1 cellular context compared by ENCODE assay signal in the genomic region with DNA sequence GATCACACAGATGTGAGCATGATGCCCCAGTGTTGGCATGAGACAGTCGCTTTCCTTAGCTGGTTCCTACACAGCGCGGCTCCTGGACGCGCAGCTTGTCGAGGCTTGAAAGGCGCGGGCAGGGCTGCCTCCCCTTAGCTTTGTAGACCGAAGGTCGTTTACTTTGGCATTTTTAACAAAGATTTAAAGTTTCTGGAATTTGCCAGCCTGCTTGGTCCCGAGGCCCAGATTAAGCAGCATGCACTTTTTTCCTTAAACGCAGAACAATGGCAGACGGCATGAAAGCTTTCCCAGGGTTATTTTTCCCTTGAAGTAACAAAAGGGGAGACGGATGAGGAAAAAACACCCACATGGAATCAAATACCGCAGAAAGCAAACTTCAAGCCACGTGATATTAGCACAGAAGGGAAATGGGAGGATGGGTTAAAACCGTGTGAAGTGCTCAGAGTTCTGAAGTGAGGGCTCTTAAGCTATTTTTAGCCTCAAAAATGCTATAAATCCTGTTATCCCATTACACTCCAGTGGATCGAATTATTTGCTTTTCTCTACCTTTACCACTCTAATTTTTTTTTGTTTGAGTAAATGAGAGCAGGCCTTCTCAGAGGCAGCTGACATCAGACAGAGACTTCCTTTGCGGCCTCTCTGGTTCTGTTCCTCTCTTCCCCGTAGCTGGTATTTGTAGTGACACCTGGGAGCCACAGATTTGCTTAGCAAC.
TF ChIP-seq lines count a peak whose summit lies in the region.

No MANE protein-coding gene starts in this region.

TF ChIP-seq in HepG2, 621 proteins besides CTCF, POLR2A, EP300 and RAD21 (continued from another document):
- TF ChIP-seq, protein P1, sequence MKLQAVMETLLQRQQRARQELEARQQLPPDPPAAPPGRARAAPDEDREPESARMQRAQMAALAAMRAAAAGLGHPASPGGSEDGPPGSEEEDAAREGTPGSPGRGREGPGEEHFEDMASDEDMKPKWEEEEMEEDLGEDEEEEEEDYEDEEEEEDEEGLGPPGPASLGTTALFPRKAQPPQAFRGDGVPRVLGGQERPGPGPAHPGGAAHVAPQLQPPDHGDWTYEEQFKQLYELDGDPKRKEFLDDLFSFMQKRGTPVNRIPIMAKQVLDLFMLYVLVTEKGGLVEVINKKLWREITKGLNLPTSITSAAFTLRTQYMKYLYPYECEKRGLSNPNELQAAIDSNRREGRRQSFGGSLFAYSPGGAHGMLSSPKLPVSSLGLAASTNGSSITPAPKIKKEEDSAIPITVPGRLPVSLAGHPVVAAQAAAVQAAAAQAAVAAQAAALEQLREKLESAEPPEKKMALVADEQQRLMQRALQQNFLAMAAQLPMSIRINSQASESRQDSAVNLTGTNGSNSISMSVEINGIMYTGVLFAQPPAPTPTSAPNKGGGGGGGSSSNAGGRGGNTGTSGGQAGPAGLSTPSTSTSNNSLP (IDR thresholded peaks at IDR 0.05; ENCODE audit: low read depth, low read length): peak; percentile 10; the same call in 1 of the 2 replicates
- TF ChIP-seq HNRNPK (IDR thresholded peaks at IDR 0.05; ENCODE audit: low read depth, low read length, poor library complexity, severe bottlenecking): no peak
- TF ChIP-seq ZNF652 (CRISPR knock-in tag; IDR thresholded peaks at IDR 0.05; ENCODE audit: borderline replicate concordance, low read depth): peak; percentile 45; the same call in 1 of the 2 replicates
- no peak for TF ChIP-seq NFYB (CRISPR knock-in tag; IDR thresholded peaks at IDR 0.05)
- TF ChIP-seq SSRP1 (CRISPR knock-in tag; IDR thresholded peaks at IDR 0.05): no peak
- no peak for TF ChIP-seq ZNF772 (CRISPR knock-in tag; IDR thresholded peaks at IDR 0.05)
- no peak for TF ChIP-seq CENPX (CRISPR knock-in tag; IDR thresholded peaks at IDR 0.05)
- TF ChIP-seq, protein P2, sequence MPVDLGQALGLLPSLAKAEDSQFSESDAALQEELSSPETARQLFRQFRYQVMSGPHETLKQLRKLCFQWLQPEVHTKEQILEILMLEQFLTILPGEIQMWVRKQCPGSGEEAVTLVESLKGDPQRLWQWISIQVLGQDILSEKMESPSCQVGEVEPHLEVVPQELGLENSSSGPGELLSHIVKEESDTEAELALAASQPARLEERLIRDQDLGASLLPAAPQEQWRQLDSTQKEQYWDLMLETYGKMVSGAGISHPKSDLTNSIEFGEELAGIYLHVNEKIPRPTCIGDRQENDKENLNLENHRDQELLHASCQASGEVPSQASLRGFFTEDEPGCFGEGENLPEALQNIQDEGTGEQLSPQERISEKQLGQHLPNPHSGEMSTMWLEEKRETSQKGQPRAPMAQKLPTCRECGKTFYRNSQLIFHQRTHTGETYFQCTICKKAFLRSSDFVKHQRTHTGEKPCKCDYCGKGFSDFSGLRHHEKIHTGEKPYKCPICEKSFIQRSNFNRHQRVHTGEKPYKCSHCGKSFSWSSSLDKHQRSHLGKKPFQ (CRISPR knock-in tag; IDR thresholded peaks at IDR 0.05; ENCODE audit: insufficient replicate concordance): no peak
- TF ChIP-seq, protein P3, sequence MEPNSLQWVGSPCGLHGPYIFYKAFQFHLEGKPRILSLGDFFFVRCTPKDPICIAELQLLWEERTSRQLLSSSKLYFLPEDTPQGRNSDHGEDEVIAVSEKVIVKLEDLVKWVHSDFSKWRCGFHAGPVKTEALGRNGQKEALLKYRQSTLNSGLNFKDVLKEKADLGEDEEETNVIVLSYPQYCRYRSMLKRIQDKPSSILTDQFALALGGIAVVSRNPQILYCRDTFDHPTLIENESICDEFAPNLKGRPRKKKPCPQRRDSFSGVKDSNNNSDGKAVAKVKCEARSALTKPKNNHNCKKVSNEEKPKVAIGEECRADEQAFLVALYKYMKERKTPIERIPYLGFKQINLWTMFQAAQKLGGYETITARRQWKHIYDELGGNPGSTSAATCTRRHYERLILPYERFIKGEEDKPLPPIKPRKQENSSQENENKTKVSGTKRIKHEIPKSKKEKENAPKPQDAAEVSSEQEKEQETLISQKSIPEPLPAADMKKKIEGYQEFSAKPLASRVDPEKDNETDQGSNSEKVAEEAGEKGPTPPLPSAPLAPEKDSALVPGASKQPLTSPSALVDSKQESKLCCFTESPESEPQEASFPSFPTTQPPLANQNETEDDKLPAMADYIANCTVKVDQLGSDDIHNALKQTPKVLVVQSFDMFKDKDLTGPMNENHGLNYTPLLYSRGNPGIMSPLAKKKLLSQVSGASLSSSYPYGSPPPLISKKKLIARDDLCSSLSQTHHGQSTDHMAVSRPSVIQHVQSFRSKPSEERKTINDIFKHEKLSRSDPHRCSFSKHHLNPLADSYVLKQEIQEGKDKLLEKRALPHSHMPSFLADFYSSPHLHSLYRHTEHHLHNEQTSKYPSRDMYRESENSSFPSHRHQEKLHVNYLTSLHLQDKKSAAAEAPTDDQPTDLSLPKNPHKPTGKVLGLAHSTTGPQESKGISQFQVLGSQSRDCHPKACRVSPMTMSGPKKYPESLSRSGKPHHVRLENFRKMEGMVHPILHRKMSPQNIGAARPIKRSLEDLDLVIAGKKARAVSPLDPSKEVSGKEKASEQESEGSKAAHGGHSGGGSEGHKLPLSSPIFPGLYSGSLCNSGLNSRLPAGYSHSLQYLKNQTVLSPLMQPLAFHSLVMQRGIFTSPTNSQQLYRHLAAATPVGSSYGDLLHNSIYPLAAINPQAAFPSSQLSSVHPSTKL (CRISPR knock-in tag; IDR thresholded peaks at IDR 0.05): peak; percentile 76
- no peak for TF ChIP-seq NRL (CRISPR knock-in tag; IDR thresholded peaks at IDR 0.05; ENCODE audit: borderline replicate concordance)
- TF ChIP-seq ARNTL (CRISPR knock-in tag; IDR thresholded peaks at IDR 0.05): peak; percentile 62; the same call in 1 of the 2 replicates
- no peak for TF ChIP-seq PCBP1 (IDR thresholded peaks at IDR 0.05; ENCODE audit: borderline replicate concordance, low read depth, low read length)
- TF ChIP-seq MIER2 (CRISPR knock-in tag; IDR thresholded peaks at IDR 0.05): 0 out of 2 replicates have a peak, but pooled peaks have one; percentile 19
- no peak for TF ChIP-seq ZNF777 (CRISPR knock-in tag; IDR thresholded peaks at IDR 0.05)
- TF ChIP-seq, protein P4, sequence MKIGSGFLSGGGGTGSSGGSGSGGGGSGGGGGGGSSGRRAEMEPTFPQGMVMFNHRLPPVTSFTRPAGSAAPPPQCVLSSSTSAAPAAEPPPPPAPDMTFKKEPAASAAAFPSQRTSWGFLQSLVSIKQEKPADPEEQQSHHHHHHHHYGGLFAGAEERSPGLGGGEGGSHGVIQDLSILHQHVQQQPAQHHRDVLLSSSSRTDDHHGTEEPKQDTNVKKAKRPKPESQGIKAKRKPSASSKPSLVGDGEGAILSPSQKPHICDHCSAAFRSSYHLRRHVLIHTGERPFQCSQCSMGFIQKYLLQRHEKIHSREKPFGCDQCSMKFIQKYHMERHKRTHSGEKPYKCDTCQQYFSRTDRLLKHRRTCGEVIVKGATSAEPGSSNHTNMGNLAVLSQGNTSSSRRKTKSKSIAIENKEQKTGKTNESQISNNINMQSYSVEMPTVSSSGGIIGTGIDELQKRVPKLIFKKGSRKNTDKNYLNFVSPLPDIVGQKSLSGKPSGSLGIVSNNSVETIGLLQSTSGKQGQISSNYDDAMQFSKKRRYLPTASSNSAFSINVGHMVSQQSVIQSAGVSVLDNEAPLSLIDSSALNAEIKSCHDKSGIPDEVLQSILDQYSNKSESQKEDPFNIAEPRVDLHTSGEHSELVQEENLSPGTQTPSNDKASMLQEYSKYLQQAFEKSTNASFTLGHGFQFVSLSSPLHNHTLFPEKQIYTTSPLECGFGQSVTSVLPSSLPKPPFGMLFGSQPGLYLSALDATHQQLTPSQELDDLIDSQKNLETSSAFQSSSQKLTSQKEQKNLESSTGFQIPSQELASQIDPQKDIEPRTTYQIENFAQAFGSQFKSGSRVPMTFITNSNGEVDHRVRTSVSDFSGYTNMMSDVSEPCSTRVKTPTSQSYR (CRISPR knock-in tag; IDR thresholded peaks at IDR 0.05; ENCODE audit: borderline replicate concordance): peak; percentile 25; the same call in 1 of the 2 replicates
- TF ChIP-seq, protein P5, sequence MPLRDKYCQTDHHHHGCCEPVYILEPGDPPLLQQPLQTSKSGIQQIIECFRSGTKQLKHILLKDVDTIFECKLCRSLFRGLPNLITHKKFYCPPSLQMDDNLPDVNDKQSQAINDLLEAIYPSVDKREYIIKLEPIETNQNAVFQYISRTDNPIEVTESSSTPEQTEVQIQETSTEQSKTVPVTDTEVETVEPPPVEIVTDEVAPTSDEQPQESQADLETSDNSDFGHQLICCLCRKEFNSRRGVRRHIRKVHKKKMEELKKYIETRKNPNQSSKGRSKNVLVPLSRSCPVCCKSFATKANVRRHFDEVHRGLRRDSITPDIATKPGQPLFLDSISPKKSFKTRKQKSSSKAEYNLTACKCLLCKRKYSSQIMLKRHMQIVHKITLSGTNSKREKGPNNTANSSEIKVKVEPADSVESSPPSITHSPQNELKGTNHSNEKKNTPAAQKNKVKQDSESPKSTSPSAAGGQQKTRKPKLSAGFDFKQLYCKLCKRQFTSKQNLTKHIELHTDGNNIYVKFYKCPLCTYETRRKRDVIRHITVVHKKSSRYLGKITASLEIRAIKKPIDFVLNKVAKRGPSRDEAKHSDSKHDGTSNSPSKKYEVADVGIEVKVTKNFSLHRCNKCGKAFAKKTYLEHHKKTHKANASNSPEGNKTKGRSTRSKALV (CRISPR knock-in tag; IDR thresholded peaks at IDR 0.05): peak; percentile 75
- TF ChIP-seq, protein P6, sequence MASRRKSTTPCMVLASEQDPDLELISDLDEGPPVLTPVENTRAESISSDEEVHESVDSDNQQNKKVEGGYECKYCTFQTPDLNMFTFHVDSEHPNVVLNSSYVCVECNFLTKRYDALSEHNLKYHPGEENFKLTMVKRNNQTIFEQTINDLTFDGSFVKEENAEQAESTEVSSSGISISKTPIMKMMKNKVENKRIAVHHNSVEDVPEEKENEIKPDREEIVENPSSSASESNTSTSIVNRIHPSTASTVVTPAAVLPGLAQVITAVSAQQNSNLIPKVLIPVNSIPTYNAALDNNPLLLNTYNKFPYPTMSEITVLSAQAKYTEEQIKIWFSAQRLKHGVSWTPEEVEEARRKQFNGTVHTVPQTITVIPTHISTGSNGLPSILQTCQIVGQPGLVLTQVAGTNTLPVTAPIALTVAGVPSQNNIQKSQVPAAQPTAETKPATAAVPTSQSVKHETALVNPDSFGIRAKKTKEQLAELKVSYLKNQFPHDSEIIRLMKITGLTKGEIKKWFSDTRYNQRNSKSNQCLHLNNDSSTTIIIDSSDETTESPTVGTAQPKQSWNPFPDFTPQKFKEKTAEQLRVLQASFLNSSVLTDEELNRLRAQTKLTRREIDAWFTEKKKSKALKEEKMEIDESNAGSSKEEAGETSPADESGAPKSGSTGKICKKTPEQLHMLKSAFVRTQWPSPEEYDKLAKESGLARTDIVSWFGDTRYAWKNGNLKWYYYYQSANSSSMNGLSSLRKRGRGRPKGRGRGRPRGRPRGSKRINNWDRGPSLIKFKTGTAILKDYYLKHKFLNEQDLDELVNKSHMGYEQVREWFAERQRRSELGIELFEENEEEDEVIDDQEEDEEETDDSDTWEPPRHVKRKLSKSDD (CRISPR knock-in tag; IDR thresholded peaks at IDR 0.05; ENCODE audit: low read depth): no peak
- TF ChIP-seq BRCA1 (CRISPR knock-in tag; IDR thresholded peaks at IDR 0.05): 0 out of 2 replicates have a peak, but pooled peaks have one; percentile 59
- TF ChIP-seq ONECUT2 (CRISPR knock-in tag; IDR thresholded peaks at IDR 0.05): no peak; the same call in 1 of the 2 replicates
- peak; percentile 71; the same call in 1 of the 2 replicates for TF ChIP-seq ZNF331 (CRISPR knock-in tag; IDR thresholded peaks at IDR 0.05)
- no peak for TF ChIP-seq SNRNP70 (IDR thresholded peaks at IDR 0.05; ENCODE audit: low read depth, low read length)
- no peak for TF ChIP-seq JUNB (CRISPR knock-in tag; IDR thresholded peaks at IDR 0.05; ENCODE audit: borderline replicate concordance)
- TF ChIP-seq KLF16 (CRISPR knock-in tag; IDR thresholded peaks at IDR 0.05): peak in 1 of 2 experiments; percentile 33; a peak in 1 of 4 replicates
- TF ChIP-seq MZF1 (CRISPR knock-in tag; IDR thresholded peaks at IDR 0.05; ENCODE audit: borderline replicate concordance): no peak
- no peak for TF ChIP-seq ZMAT3 (CRISPR knock-in tag; conservative IDR thresholded peaks at IDR 0.05)
- TF ChIP-seq MATR3 (CRISPR knock-in tag; IDR thresholded peaks at IDR 0.05): no peak
- TF ChIP-seq TBP (CRISPR knock-in tag; IDR thresholded peaks at IDR 0.05): no peak
- no peak for TF ChIP-seq ZNF780A (CRISPR knock-in tag; IDR thresholded peaks at IDR 0.05)
- peak; percentile 60 for TF ChIP-seq TBX2 (CRISPR knock-in tag; IDR thresholded peaks at IDR 0.05; ENCODE audit: borderline replicate concordance)
- peak; percentile 65; the same call in 1 of the 2 replicates for TF ChIP-seq WIZ (CRISPR knock-in tag; IDR thresholded peaks at IDR 0.05)
- peak; percentile 84 for TF ChIP-seq ASH2L (IDR thresholded peaks at IDR 0.05; ENCODE audit: insufficient read length, low read depth, low read length)
